21 cellular contexts compared by ENCODE assay signal in genomic region chr3:56962200-56962599, GRCh38.
A peak's percentile ranks its signal among the peaks of the same experiment; 100 is the strongest.
DNase-seq lines count a peak whose midpoint lies in the region; ATAC-seq and TF ChIP-seq lines count a peak whose summit lies in the region.
"Had no signal": no experiment of that assay in that cellular context is flagged by ENCODE, and none has a peak within 500 bp of the region (broad histone marks: within the 10 kb centered on the region; RNA-seq: fewer than 3 reads in every experiment).

No MANE protein-coding gene starts in this region.

- H3K36me3 Mint-ChIP-seq in activated naive CD4-positive, alpha-beta T cell treated with anti-CD3 and anti-CD28 coated beads, Interleukin-2, amount 10 ng/mL, durations not matched to agents 7 days and 5 days, result no peaks in the 10 kb centered on the region

- no peak overlapping the region for H3K4me3 ChIP-seq in testis
- H3K4me3 ChIP-seq: coronary artery had no signal

- no peak overlapping the region for H3K27ac Mint-ChIP-seq in activated naive CD4-positive, alpha-beta T cell treated with anti-CD3 and anti-CD28 coated beads, Interleukin-2, amount 10 ng/mL, durations not matched to agents 7 days and 5 days
- H3K27ac Mint-ChIP-seq: activated CD8-positive, alpha-beta memory T cell treated with anti-CD3 and anti-CD28 coated beads, Interleukin-2, amount 10 ng/mL, durations not matched to agents 7 days and 5 days; activated naive CD8-positive, alpha-beta T cell treated with anti-CD3 and anti-CD28 coated beads, Interleukin-2, amount 50 U/mL, for 24 hours; activated T-helper 17 cell treated with anti-CD3 and anti-CD28 coated beads, Interleukin-2, amount 50 U/mL, for 72 hours; progenitor cell of endocrine pancreas had no signal

- H3K27ac ChIP-seq in testis, result no peak overlapping the region
- H3K27ac ChIP-seq: C4-2B, coronary artery had no signal

- WGBS in testis, 2 donors, result 50 to 70% methylated on average over 3 of the region's 3 CpGs

- H3K4me1 Mint-ChIP-seq in activated naive CD4-positive, alpha-beta T cell treated with anti-CD3 and anti-CD28 coated beads, Interleukin-2, amount 10 ng/mL, durations not matched to agents 7 days and 5 days, result no peaks in the 10 kb centered on the region

- intact Hi-C loops in testis (cut with DNase I; ENCODE audit: low total_unique reads), result no loop called here

- no peak for TF ChIP-seq CTCF in testis (IDR thresholded peaks at IDR 0.05)

- peaks cover 4% of the 10 kb centered on the region for H3K9me3 Mint-ChIP-seq in activated naive CD4-positive, alpha-beta T cell treated with anti-CD3 and anti-CD28 coated beads, Interleukin-2, amount 10 ng/mL, durations not matched to agents 7 days and 5 days

- H3K27me3 Mint-ChIP-seq in activated naive CD4-positive, alpha-beta T cell treated with anti-CD3 and anti-CD28 coated beads, Interleukin-2, amount 10 ng/mL, durations not matched to agents 7 days and 5 days, result peaks cover 5% of the 10 kb centered on the region
- H3K27me3 Mint-ChIP-seq: activated CD8-positive, alpha-beta memory T cell treated with anti-CD3 and anti-CD28 coated beads, Interleukin-2, amount 10 ng/mL, durations not matched to agents 7 days and 5 days; activated naive CD8-positive, alpha-beta T cell treated with anti-CD3 and anti-CD28 coated beads, Interleukin-2, amount 50 U/mL, for 24 hours; activated T-helper 17 cell treated with anti-CD3 and anti-CD28 coated beads, Interleukin-2, amount 50 U/mL, for 72 hours; naive thymus-derived CD4-positive, alpha-beta T cell; progenitor cell of endocrine pancreas had no signal

- H3K9me3 ChIP-seq in testis, result no peaks in the 10 kb centered on the region

- H3K4me1 ChIP-seq in testis, result no peaks in the 10 kb centered on the region

- H3K36me3 ChIP-seq in testis (ENCODE audit: low read depth, missing control alignments), result no peaks in the 10 kb centered on the region

- H3K27me3 ChIP-seq in testis, result no peaks in the 10 kb centered on the region

- CTCF ChIA-PET in activated naive CD4-positive, alpha-beta T cell treated with anti-CD3 and anti-CD28 coated beads, Interleukin-2, amount 10 ng/mL, durations not matched to agents 7 days and 5 days (lab: Charles Lee), result interaction anchor here (0.9 to 1.3 kb wide), 2 partner anchors 19 to 25 kb away, joined by 3 to 4 read pairs; no protein-coding TSS in a partner anchor

- no peak for TF ChIP-seq POLR2A in testis (IDR thresholded peaks at IDR 0.05)

- ATAC-seq in esophagus mucosa (peak; percentile 68), GM18868 (IDR thresholded peaks at IDR 0.05; ENCODE audit: unreplicated experiment) (no peak)
- ATAC-seq: activated CD8-positive, alpha-beta memory T cell treated with anti-CD3 and anti-CD28 coated beads, Interleukin-2, amount 10 ng/mL, durations not matched to agents 7 days and 5 days; activated naive CD8-positive, alpha-beta T cell treated with anti-CD3 and anti-CD28 coated beads, Interleukin-2, amount 50 U/mL, for 24 hours; activated T-helper 17 cell treated with anti-CD3 and anti-CD28 coated beads, Interleukin-2, amount 50 U/mL, for 72 hours; naive thymus-derived CD4-positive, alpha-beta T cell had no signal

- no peak overlapping the region for H3K4me3 Mint-ChIP-seq in activated naive CD4-positive, alpha-beta T cell treated with anti-CD3 and anti-CD28 coated beads, Interleukin-2, amount 10 ng/mL, durations not matched to agents 7 days and 5 days
- H3K4me3 Mint-ChIP-seq: activated CD8-positive, alpha-beta memory T cell treated with anti-CD3 and anti-CD28 coated beads, Interleukin-2, amount 10 ng/mL, durations not matched to agents 7 days and 5 days; activated naive CD8-positive, alpha-beta T cell treated with anti-CD3 and anti-CD28 coated beads, Interleukin-2, amount 50 U/mL, for 24 hours; activated T-helper 17 cell treated with anti-CD3 and anti-CD28 coated beads, Interleukin-2, amount 50 U/mL, for 72 hours had no signal

- DNase-seq in NCI-H524 (lab: John Stamatoyannopoulos, UW), result peak; percentile 55 to 82
- DNase-seq in NCI-H524 treated with DMSO at 0.1 percent for 48 hours (lab: John Stamatoyannopoulos, UW), result no peak
- DNase-seq in NCI-H345 treated with DMSO at 0.1 percent for 48 hours (lab: John Stamatoyannopoulos, UW; ENCODE audit: unreplicated experiment), result peak; percentile 47
- peak; percentile 53 for DNase-seq in testis
- no peak for DNase-seq in T1000 (lab: John Stamatoyannopoulos, UW)
- DNase-seq in activated naive CD4-positive, alpha-beta T cell treated with anti-CD3 and anti-CD28 coated beads, Interleukin-2, amount 10 ng/mL, durations not matched to agents 7 days and 5 days, result no peak
- DNase-seq: ACHN; activated CD4-positive, alpha-beta T cell treated with anti-CD3 and anti-CD28 coated beads for 4 hours; activated CD8-positive, alpha-beta memory T cell treated with anti-CD3 and anti-CD28 coated beads, Interleukin-2, amount 10 ng/mL, durations not matched to agents 7 days and 5 days; activated naive CD8-positive, alpha-beta T cell treated with anti-CD3 and anti-CD28 coated beads, Interleukin-2, amount 50 U/mL, for 24 hours; DMS53; hippocampal formation; mammary epithelial cell; naive thymus-derived CD4-positive, alpha-beta T cell; NCI-H2081 had no signal

Comparison
In these comparisons a context has a peak if more than half of its experiments do, and no peak if none do; other contexts are left out.
1. DNase-seq: peak in NCI-H524 (2 of 2), NCI-H345 treated with DMSO at 0.1 percent for 48 hours (single experiment) and testis (single experiment); none in NCI-H524 treated with DMSO at 0.1 percent for 48 hours (single experiment), T1000 (single experiment) and activated naive CD4-positive, alpha-beta T cell treated with anti-CD3 and anti-CD28 coated beads, Interleukin-2, amount 10 ng/mL, durations not matched to agents 7 days and 5 days (single experiment).